ENCODE assay signal across 11 cellular contexts in the genomic region with DNA sequence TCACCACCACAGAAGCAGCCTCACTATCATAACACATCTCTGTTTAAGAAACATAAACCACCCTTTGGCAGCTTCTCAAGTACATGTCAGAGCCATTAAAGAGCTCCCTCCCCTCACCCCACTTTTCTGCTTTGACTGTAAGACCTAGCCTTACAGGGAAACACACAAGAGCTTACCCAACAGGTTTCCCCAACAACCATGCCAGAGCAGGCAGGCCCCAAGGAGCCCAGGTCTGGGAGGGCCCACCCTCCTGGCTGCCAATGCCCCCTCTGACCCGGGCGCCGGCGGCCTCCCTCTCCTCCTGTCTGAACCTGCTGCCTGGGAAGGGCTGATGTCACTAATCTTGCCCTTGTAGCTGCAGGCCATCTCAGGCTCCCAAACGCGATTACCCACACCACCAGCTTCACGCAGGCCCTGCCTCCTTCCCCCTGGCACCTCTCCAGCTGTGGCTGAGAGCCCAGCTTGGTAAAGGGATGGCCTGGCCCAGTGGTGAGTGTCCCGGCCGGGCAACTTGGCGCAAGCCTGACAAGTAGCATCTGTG.
DNase-seq lines count a peak whose midpoint lies in the region; TF ChIP-seq lines count a peak whose summit lies in the region.
"Had no signal": no experiment of that assay in that cellular context is flagged by ENCODE, and none has a peak within 500 bp of the region (broad histone marks: within the 10 kb centered on the region; RNA-seq: fewer than 3 reads in every experiment).

No MANE protein-coding gene starts in this region.

- no peaks in the 10 kb centered on the region for H3K36me3 ChIP-seq in ovary
- H3K36me3 ChIP-seq: neutrophil had no signal

- WGBS in ovary, 3 donors: 60 to 67% (median 66%) methylated on average over 10 of the region's 10 CpGs

- no peaks in the 10 kb centered on the region for H3K4me1 ChIP-seq in ovary (ENCODE audit: insufficient read depth)

- no peaks in the 10 kb centered on the region for H3K36me3 Mint-ChIP-seq in activated T-helper 1 cell treated with anti-CD3 and anti-CD28 coated beads, Interleukin-12 subunit alpha, Interleukin-12 subunit beta, Interleukin-2, Interleukin-4 antibody, amounts not matched to agents 30 ng/mL and 10 ng/mL and 1 ng/mL, durations not matched to agents 14 hours and 24 hours and 36 hours (ENCODE audit: low read depth)

- CTCF ChIA-PET in RWPE1 (lab: Yijun Ruan, JAX): interaction anchor here (0.5 to 2.6 kb wide), 7 partner anchors 20 to 606 kb away, joined by 3 to 17 read pairs (median 3); partner anchors contain the start of gene MAFB

- no peak overlapping the region for H3K4me3 ChIP-seq in ovary

- H3K27ac Mint-ChIP-seq in activated T-helper 1 cell treated with anti-CD3 and anti-CD28 coated beads, Interleukin-12 subunit alpha, Interleukin-12 subunit beta, Interleukin-2, Interleukin-4 antibody, amounts not matched to agents 30 ng/mL and 10 ng/mL and 1 ng/mL, durations not matched to agents 14 hours and 24 hours and 36 hours: no peak overlapping the region

- POLR2A ChIA-PET in RWPE1 (lab: Yijun Ruan, JAX; ENCODE audit: low non-redundant PET): interaction anchor here (0.6 to 1.6 kb wide), 3 partner anchors 128 to 592 kb away, joined by 3 to 18 read pairs (median 7); partner anchors contain the start of gene MAFB

- no peak for TF ChIP-seq POLR2A in ovary (IDR thresholded peaks at IDR 0.05)

- DNase-seq in Ammon's horn (ENCODE audit: low spot score): peak; percentile 51
- peak; percentile 92 for DNase-seq in RWPE1 (ENCODE audit: low spot score)
- DNase-seq in fibroblast of gingiva (ENCODE audit: low read depth): peak; percentile 80
- DNase-seq in ovary: peak in 3 of 5 donors; percentile 15 to 38 (median 27)
- no peak for DNase-seq in 8988T
- no peak for DNase-seq in activated T-helper 1 cell treated with anti-CD3 and anti-CD28 coated beads, Interleukin-12 subunit alpha, Interleukin-12 subunit beta, Interleukin-2, Interleukin-4 antibody, amounts not matched to agents 30 ng/mL and 10 ng/mL and 1 ng/mL, durations not matched to agents 14 hours and 24 hours and 36 hours (ENCODE audit: low spot score)
- DNase-seq in NCI-H345 treated with DMSO at 0.1 percent for 48 hours (lab: John Stamatoyannopoulos, UW; ENCODE audit: unreplicated experiment): no peak
- DNase-seq in cortex of kidney (lab: John Stamatoyannopoulos, UW): no peak
- DNase-seq: activated CD4-positive, alpha-beta T cell treated with anti-CD3 and anti-CD28 coated beads for 48 hours; Kasumi-1 had no signal

- H3K4me3 Mint-ChIP-seq in activated T-helper 1 cell treated with anti-CD3 and anti-CD28 coated beads, Interleukin-12 subunit alpha, Interleukin-12 subunit beta, Interleukin-2, Interleukin-4 antibody, amounts not matched to agents 30 ng/mL and 10 ng/mL and 1 ng/mL, durations not matched to agents 14 hours and 24 hours and 36 hours: no peak overlapping the region

- H3K27me3 Mint-ChIP-seq in activated T-helper 1 cell treated with anti-CD3 and anti-CD28 coated beads, Interleukin-12 subunit alpha, Interleukin-12 subunit beta, Interleukin-2, Interleukin-4 antibody, amounts not matched to agents 30 ng/mL and 10 ng/mL and 1 ng/mL, durations not matched to agents 14 hours and 24 hours and 36 hours (ENCODE audit: insufficient read depth): peaks cover 2% of the 10 kb centered on the region

- intact Hi-C loops in ovary (cut with DNase I): no loop called here
- intact Hi-C loops in activated T-helper 1 cell treated with anti-CD3 and anti-CD28 coated beads, Interleukin-12 subunit alpha, Interleukin-12 subunit beta, Interleukin-2, Interleukin-4 antibody, amounts not matched to agents 30 ng/mL and 10 ng/mL and 1 ng/mL, durations not matched to agents 14 hours and 24 hours and 36 hours (cut with micrococcal nuclease): no loop called here

- TF ChIP-seq CTCF in RWPE1 (conservative IDR thresholded peaks at IDR 0.05; ENCODE audit: low read depth): no peak
- TF ChIP-seq CTCF in ovary (IDR thresholded peaks at IDR 0.05): no peak

- no peak for TF ChIP-seq EP300 in ovary (IDR thresholded peaks at IDR 0.05)

- H3K4me1 Mint-ChIP-seq in activated T-helper 1 cell treated with anti-CD3 and anti-CD28 coated beads, Interleukin-12 subunit alpha, Interleukin-12 subunit beta, Interleukin-2, Interleukin-4 antibody, amounts not matched to agents 30 ng/mL and 10 ng/mL and 1 ng/mL, durations not matched to agents 14 hours and 24 hours and 36 hours (ENCODE audit: low read depth): no peaks in the 10 kb centered on the region

- H3K9me3 ChIP-seq in ovary: no peaks in the 10 kb centered on the region
- H3K9me3 ChIP-seq: neutrophil had no signal

- H3K27ac ChIP-seq in RWPE1 (peak overlapping the region; percentile 81), ovary (no peak overlapping the region)
- H3K27ac ChIP-seq: neutrophil had no signal

- H3K27me3 ChIP-seq in ovary: no peaks in the 10 kb centered on the region

- no peaks in the 10 kb centered on the region for H3K9me3 Mint-ChIP-seq in activated T-helper 1 cell treated with anti-CD3 and anti-CD28 coated beads, Interleukin-12 subunit alpha, Interleukin-12 subunit beta, Interleukin-2, Interleukin-4 antibody, amounts not matched to agents 30 ng/mL and 10 ng/mL and 1 ng/mL, durations not matched to agents 14 hours and 24 hours and 36 hours

Comparison
In these comparisons a context has a peak if more than half of its experiments do, and no peak if none do; other contexts are left out.
1. DNase-seq: peak in Ammon's horn (single experiment), RWPE1 (single experiment), fibroblast of gingiva (single experiment) and ovary (3 of 5); none in 8988T (single experiment), activated T-helper 1 cell treated with anti-CD3 and anti-CD28 coated beads, Interleukin-12 subunit alpha, Interleukin-12 subunit beta, Interleukin-2, Interleukin-4 antibody, amounts not matched to agents 30 ng/mL and 10 ng/mL and 1 ng/mL, durations not matched to agents 14 hours and 24 hours and 36 hours (single experiment), NCI-H345 treated with DMSO at 0.1 percent for 48 hours (single experiment) and cortex of kidney (single experiment).